ENCODE assay signal across 12 cellular contexts in genomic region chr16:81471882-81472281, GRCh38.
"Had no signal": no experiment of that assay in that cellular context is flagged by ENCODE, and none has a peak within 500 bp of the region (broad histone marks: within the 10 kb centered on the region; RNA-seq: fewer than 3 reads in every experiment).

No MANE protein-coding gene starts in this region.

- DNase-seq: activated CD4-positive, alpha-beta T cell treated with anti-CD3 and anti-CD28 coated beads, Interleukin-2, amount 50 U/mL, for 4 hours; activated gamma-delta T cell; activated T-cell treated with anti-CD3 and anti-CD28 coated beads, Interleukin-2, amount 50 U/mL, for 4 hours; anterior cingulate cortex; mammary epithelial cell had no signal

- H3K27me3 ChIP-seq: breast epithelium, pancreas, tibial nerve had no signal

- H3K27ac ChIP-seq: pancreas had no signal

- H3K4me3 ChIP-seq: breast epithelium, pancreas, tibial nerve had no signal

- ATAC-seq: activated T-cell treated with anti-CD3 and anti-CD28 coated beads, Interleukin-2, amount 50 U/mL, for 4 hours; esophagus mucosa; pancreas had no signal

- H3K27me3 Mint-ChIP-seq: activated naive CD8-positive, alpha-beta T cell had no signal

- H3K9me3 Mint-ChIP-seq: activated T-cell treated with anti-CD3 and anti-CD28 coated beads, Interleukin-2, amount 50 U/mL, for 4 hours had no signal

- H3K9me3 ChIP-seq: breast epithelium, pancreas, tibial nerve had no signal

- H3K36me3 ChIP-seq: breast epithelium, pancreas, tibial nerve had no signal

- H3K27ac Mint-ChIP-seq: activated naive CD8-positive, alpha-beta T cell had no signal

- FAIRE-seq: endometrium, pancreas had no signal

- H3K4me3 Mint-ChIP-seq: activated naive CD8-positive, alpha-beta T cell; activated T-cell treated with anti-CD3 and anti-CD28 coated beads, Interleukin-2, amount 50 U/mL, for 4 hours; neural crest cell had no signal
